23 cellular contexts compared by ENCODE assay signal in genomic region chr12:64411427-64411826, GRCh38. TPM values are rescaled to one million over a fixed set of nuclear protein-coding genes. Genes with fewer than 3 reads are reported as not detected.
"Had no signal": no experiment of that assay in that cellular context is flagged by ENCODE, and none has a peak within 500 bp of the region (broad histone marks: within the 10 kb centered on the region; RNA-seq: fewer than 3 reads in every experiment).

No MANE protein-coding gene starts in this region.

- H3K27ac ChIP-seq: SJSA1, SK-N-MC had no signal

- DNase-seq: IMR-90, Karpas-422, KG1, MM.1S, NCI-H1092 treated with DMSO at 0.1 percent for 48 hours, NCI-H1436, NCI-H187, NCI-H2029, NCI-H2081 treated with DMSO at 0.1 percent for 48 hours, NCI-H2171, NCI-H226, NCI-H446, NCI-H510A, NCI-H524 treated with DMSO at 0.1 percent for 48 hours, NCI-H69, NCI-H774, Right ventricle myocardium superior, RPMI8226, SIG-M5 had no signal

- H3K27me3 ChIP-seq: SJSA1 had no signal

- H3K9me3 ChIP-seq: SJSA1 had no signal

- H3K4me3 ChIP-seq: SJSA1, SK-N-MC had no signal

RNA-seq across cellular contexts. Expression of gene C12orf56, which starts 20.9 kb away (rescaled TPM):
- total RNA-seq: HT-29, IMR-90, M059J, Right ventricle myocardium superior, SJSA1 had no signal
